20 cellular contexts compared by ENCODE assay signal in genomic region chr6:129577691-129578090, GRCh38.
DNase-seq lines count a peak whose midpoint lies in the region; ATAC-seq, FAIRE-seq and TF ChIP-seq lines count a peak whose summit lies in the region.
"Had no signal": no experiment of that assay in that cellular context is flagged by ENCODE, and none has a peak within 500 bp of the region (broad histone marks: within the 10 kb centered on the region; RNA-seq: fewer than 3 reads in every experiment).

No MANE protein-coding gene starts in this region.

- peaks cover 4% of the 10 kb centered on the region for H3K9me3 Mint-ChIP-seq in astrocyte (ENCODE audit: unreplicated experiment)

- no peaks in the 10 kb centered on the region for H4K20me1 ChIP-seq in astrocyte (ENCODE audit: insufficient read depth, low read length)

- no peak for TF ChIP-seq POLR2A in tibial nerve (IDR thresholded peaks at IDR 0.05)

- H3K9ac ChIP-seq in astrocyte (ENCODE audit: low read length), result no peak overlapping the region
- H3K9ac ChIP-seq: GM23248 had no signal

- TF ChIP-seq EP300 in tibial nerve (IDR thresholded peaks at IDR 0.05), result no peak

- no peak for FAIRE-seq in astrocyte (lab: Jason Lieb, UNC)
- FAIRE-seq: K562 had no signal

- TF ChIP-seq CTCF in astrocyte (IDR thresholded peaks at IDR 0.05; ENCODE audit: insufficient read depth, low read depth, low read length), result no peak
- TF ChIP-seq CTCF in tibial nerve (IDR thresholded peaks at IDR 0.05), result no peak

- no peak for ATAC-seq in HG02870 (IDR thresholded peaks at IDR 0.05; ENCODE audit: unreplicated experiment)

- H3K36me3 Mint-ChIP-seq in astrocyte (ENCODE audit: low read depth, unreplicated experiment), result peaks cover 14% of the 10 kb centered on the region

- H3K4me3 ChIP-seq in ACC112 (ENCODE audit: low read depth, low read length) (no peak overlapping the region), astrocyte (ENCODE audit: insufficient read depth, low read depth, low read length) (no peak overlapping the region), tibial nerve (no peak overlapping the region)
- H3K4me3 ChIP-seq: GM23248, HAP-1, K562 had no signal

- H3K27me3 Mint-ChIP-seq in astrocyte (ENCODE audit: low read depth, unreplicated experiment), result no peaks in the 10 kb centered on the region

- H3K4me3 Mint-ChIP-seq in astrocyte (ENCODE audit: unreplicated experiment), result no peak overlapping the region

- no peaks in the 10 kb centered on the region for H3K4me1 Mint-ChIP-seq in astrocyte (ENCODE audit: low read depth, unreplicated experiment)

- H3K79me2 ChIP-seq in ACC112 (ENCODE audit: control insufficient read depth, insufficient read depth, low read length, unreplicated experiment), result no peaks in the 10 kb centered on the region
- H3K79me2 ChIP-seq in astrocyte (ENCODE audit: insufficient read depth, low read length), result no peaks in the 10 kb centered on the region

- peak overlapping the region; percentile 53 for H3K27ac ChIP-seq in ACC112 (ENCODE audit: low read depth, low read length)
- peak overlapping the region; percentile 27 for H3K27ac ChIP-seq in astrocyte (ENCODE audit: low read depth, low read length)
- no peak overlapping the region for H3K27ac ChIP-seq in tibial nerve
- H3K27ac ChIP-seq: C4-2B, GM23248 had no signal

- 77 to 89% methylated on average over 3 of the region's 3 CpGs for WGBS in tibial nerve, 2 donors

- H3K27ac Mint-ChIP-seq in astrocyte (ENCODE audit: unreplicated experiment), result no peak overlapping the region

- in situ Hi-C loops in ACHN (cut with HindIII; ENCODE audit: low pct_ligation_motif_present, low pct_unique_long_range_greater_than_20kb, low sequenced_read_pairs), result no loop called here

- DNase-seq in ELR (ENCODE audit: low read depth) (peak; percentile 49), astrocyte (ENCODE audit: low read depth) (no peak), kidney tubule cell (ENCODE audit: low spot score) (peak; percentile 61), SW480 (ENCODE audit: low spot score) (no peak), tibial nerve (ENCODE audit: low spot score in 2 of 2) (no peak), ACHN (no peak)
- DNase-seq: DMS79 treated with DMSO at 0.1 percent for 48 hours; GDM1; NCI-H1105; NCI-H2081 treated with DMSO at 0.1 percent for 48 hours; NCI-H748 treated with DMSO at 0.1 percent for 48 hours; NK-92 treated with Interleukin-12 subunit alpha and Interleukin-12 subunit beta, amount 100 ng/mL, for 24 hours; RPMI8226; SHP77 treated with DMSO at 0.1 percent for 48 hours had no signal

- H3K4me1 ChIP-seq in ACC112 (ENCODE audit: control insufficient read depth, insufficient read depth, low read length, unreplicated experiment) (peaks cover 20% of the 10 kb centered on the region), astrocyte (ENCODE audit: insufficient read depth, low read length) (peaks cover 5% of the 10 kb centered on the region), tibial nerve (peaks cover 0 to 3% (median 0%) of the 10 kb centered on the region in 4 donors)

- H3K36me3 ChIP-seq in ACC112 (ENCODE audit: insufficient read depth, low read length) (no peaks in the 10 kb centered on the region; the same call in 1 of the 2 replicates), astrocyte (ENCODE audit: insufficient read depth, low read length) (peaks cover 3% of the 10 kb centered on the region), tibial nerve (peaks cover 0 to 6% (median 0%) of the 10 kb centered on the region in 3 donors)
- H3K36me3 ChIP-seq: HAP-1 had no signal

- H2AFZ ChIP-seq in ACC112 (ENCODE audit: low read length, unreplicated experiment) (peak overlapping the region; percentile 7), astrocyte (ENCODE audit: low read depth, low read length) (peak overlapping the region; percentile 23)
- H2AFZ ChIP-seq: GM23248 had no signal

- H3K27me3 ChIP-seq in ACC112 (ENCODE audit: insufficient read depth, low read length) (no peaks in the 10 kb centered on the region), astrocyte (ENCODE audit: insufficient read depth, low read length) (no peaks in the 10 kb centered on the region), tibial nerve (no peaks in the 10 kb centered on the region)

- H3K4me2 ChIP-seq in astrocyte (ENCODE audit: low read length), result no peak overlapping the region

- no peaks in the 10 kb centered on the region for H3K9me3 ChIP-seq in astrocyte (ENCODE audit: insufficient read depth, low read depth, low read length)
- H3K9me3 ChIP-seq in tibial nerve, result no peaks in the 10 kb centered on the region
- H3K9me3 ChIP-seq: HAP-1 had no signal

Comparison
In these comparisons a context has a peak if more than half of its experiments do, and no peak if none do; other contexts are left out.
1. H3K27ac ChIP-seq: peak in ACC112 (single experiment) and astrocyte (single experiment); none in tibial nerve (0 of 4).
2. DNase-seq: peak in ELR (single experiment) and kidney tubule cell (single experiment); none in astrocyte (single experiment), SW480 (single experiment), tibial nerve (0 of 2) and ACHN (single experiment).